15 cellular contexts compared by ENCODE assay signal in genomic region chr3:71399478-71399877, GRCh38.
"Had no signal": no experiment of that assay in that cellular context is flagged by ENCODE, and none has a peak within 500 bp of the region (broad histone marks: within the 10 kb centered on the region; RNA-seq: fewer than 3 reads in every experiment).

No MANE protein-coding gene starts in this region.

- H3K4me3 Mint-ChIP-seq: neural crest cell; T-helper 2 cell treated with Interferon-gamma antibody and Interleukin-4, amounts not matched to agents 5 μg/mL and 100 μg/mL, for 36 hours had no signal

- H3K27ac Mint-ChIP-seq: T-helper 2 cell treated with Interferon-gamma antibody and Interleukin-4, amounts not matched to agents 5 μg/mL and 100 μg/mL, for 36 hours had no signal

- ATAC-seq: psoas muscle, sciatic nerve had no signal

- H3K9me3 ChIP-seq: ascending aorta, breast epithelium, esophagus squamous epithelium, left ventricle myocardium inferior, psoas muscle, spleen had no signal

- DNase-seq: activated CD4-positive, alpha-beta T cell treated with anti-CD3 and anti-CD28 coated beads, Interleukin-2, amount 50 U/mL, for 1 hour; cerebellar nuclear complex; effector CD8-positive, alpha-beta T cell; esophagus squamous epithelium; hippocampal formation; kidney; left ventricle myocardium inferior; mesendoderm; psoas muscle; spleen had no signal

- H3K9me3 Mint-ChIP-seq: neural crest cell; T-helper 2 cell treated with Interferon-gamma antibody and Interleukin-4, amounts not matched to agents 5 μg/mL and 100 μg/mL, for 36 hours had no signal
